Comparison of ENCODE assay signal across 24 cellular contexts in the genomic region with DNA sequence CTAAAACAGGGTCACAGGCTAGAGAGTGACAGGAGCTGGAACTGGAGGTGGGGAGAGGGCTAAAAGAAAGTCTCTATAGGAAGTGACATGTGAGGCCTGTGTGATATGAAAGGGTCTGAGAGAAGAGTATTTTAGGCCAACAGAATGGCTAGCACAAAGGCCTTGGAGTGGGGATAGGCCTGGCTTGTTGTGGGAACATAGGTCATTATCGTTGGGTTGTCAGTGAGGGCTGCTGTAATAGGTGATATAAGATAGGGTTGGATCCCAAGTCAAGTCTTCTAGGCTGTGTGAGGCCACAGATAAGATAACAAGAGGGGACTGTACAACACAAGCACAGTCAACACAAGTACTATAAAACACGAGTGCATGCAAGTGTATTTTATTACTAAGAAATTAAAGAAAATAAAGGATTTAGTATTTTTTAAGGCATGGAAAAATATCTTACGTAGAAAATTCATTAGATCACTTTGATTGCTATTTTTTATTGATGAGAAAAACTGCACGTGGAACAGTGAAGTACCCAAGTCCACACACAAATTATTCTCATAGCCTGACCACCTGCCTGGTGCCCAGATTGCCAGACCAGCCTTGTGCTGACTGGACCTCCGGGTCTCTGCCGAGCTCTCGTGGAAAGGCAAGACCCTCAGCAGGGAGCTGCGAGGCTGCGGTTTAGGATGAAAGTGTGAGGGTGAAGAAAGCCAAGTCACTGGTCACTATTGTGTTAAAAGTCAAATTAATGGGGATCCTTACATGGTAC.
"Had no signal": no experiment of that assay in that cellular context is flagged by ENCODE, and none has a peak within 500 bp of the region (broad histone marks: within the 10 kb centered on the region; RNA-seq: fewer than 3 reads in every experiment).

No MANE protein-coding gene starts in this region.

- H3K4me3 ChIP-seq: lower lobe of right lung, neural progenitor cell, thyroid gland had no signal

- H3K4me1 Mint-ChIP-seq: activated CD8-positive, alpha-beta memory T cell treated with anti-CD3 and anti-CD28 coated beads, Interleukin-2, amount 10 ng/mL, durations not matched to agents 7 days and 5 days; activated naive CD8-positive, alpha-beta T cell treated with anti-CD3 and anti-CD28 coated beads, Interleukin-2, amount 50 U/mL, for 24 hours; naive thymus-derived CD4-positive, alpha-beta T cell; neural progenitor cell had no signal

- H3K27ac Mint-ChIP-seq: activated CD8-positive, alpha-beta memory T cell treated with anti-CD3 and anti-CD28 coated beads, Interleukin-2, amount 10 ng/mL, durations not matched to agents 7 days and 5 days; activated CD8-positive, alpha-beta T cell treated with anti-CD3 and anti-CD28 coated beads for 36 hours; activated naive CD8-positive, alpha-beta T cell treated with anti-CD3 and anti-CD28 coated beads, Interleukin-2, amount 50 U/mL, for 24 hours; dendritic cell treated with granulocyte-macrophage colony-stimulating factor and Interleukin-4, amounts not matched to agents 40 ng/mL and 50 ng/mL, for 4 days; naive thymus-derived CD4-positive, alpha-beta T cell; neural progenitor cell; stimulated activated naive CD8-positive, alpha-beta T cell treated with anti-CD3 and anti-CD28 coated beads, Interleukin-15, Interleukin-2, amounts not matched to agents 100 ng/mL and 50 ng/mL, for 24 hours had no signal

- H3K36me3 Mint-ChIP-seq: activated CD8-positive, alpha-beta memory T cell treated with anti-CD3 and anti-CD28 coated beads, Interleukin-2, amount 10 ng/mL, durations not matched to agents 7 days and 5 days; naive thymus-derived CD4-positive, alpha-beta T cell; neural progenitor cell had no signal

- H3K27ac ChIP-seq: lower lobe of right lung, neural progenitor cell, thyroid gland had no signal

- H3K4me1 ChIP-seq: lower lobe of right lung, thyroid gland had no signal

- H3K4me3 Mint-ChIP-seq: activated CD8-positive, alpha-beta memory T cell treated with anti-CD3 and anti-CD28 coated beads, Interleukin-2, amount 10 ng/mL, durations not matched to agents 7 days and 5 days; activated CD8-positive, alpha-beta T cell treated with anti-CD3 and anti-CD28 coated beads for 36 hours; activated naive CD8-positive, alpha-beta T cell treated with anti-CD3 and anti-CD28 coated beads, Interleukin-2, amount 50 U/mL, for 24 hours; dendritic cell treated with granulocyte-macrophage colony-stimulating factor and Interleukin-4, amounts not matched to agents 40 ng/mL and 50 ng/mL, for 4 days; naive thymus-derived CD4-positive, alpha-beta T cell; neural progenitor cell; stimulated activated naive CD8-positive, alpha-beta T cell treated with anti-CD3 and anti-CD28 coated beads, Interleukin-15, Interleukin-2, amounts not matched to agents 100 ng/mL and 50 ng/mL, for 24 hours had no signal

- DNase-seq: activated CD4-positive, alpha-beta T cell treated with anti-CD3 and anti-CD28 coated beads for 48 hours; activated CD8-positive, alpha-beta memory T cell treated with anti-CD3 and anti-CD28 coated beads, Interleukin-2, amount 10 ng/mL, durations not matched to agents 7 days and 5 days; activated CD8-positive, alpha-beta T cell treated with anti-CD3 and anti-CD28 coated beads for 36 hours; activated effector memory CD4-positive, alpha-beta T cell treated with anti-CD3 and anti-CD28 coated beads, Interleukin-2, amount 50 U/mL, for 16 hours; activated naive CD4-positive, alpha-beta T cell treated with anti-CD3 and anti-CD28 coated beads, Interleukin-2, amount 50 U/mL, for 16 hours; activated naive CD8-positive, alpha-beta T cell treated with anti-CD3 and anti-CD28 coated beads, Interleukin-2, amount 50 U/mL, for 24 hours; activated T-cell treated with anti-CD3 and anti-CD28 coated beads for 4 hours; effector CD4-positive, alpha-beta T cell; foreskin melanocyte; hypothalamus; islet precursor cell; left colon; lower lobe of right lung; naive thymus-derived CD4-positive, alpha-beta T cell; posterior cingulate gyrus; retina; stimulated activated CD4-positive, alpha-beta T cell treated with anti-CD3 and anti-CD28 coated beads, Interleukin-12 subunit alpha, Interleukin-12 subunit beta, amount 100 ng/mL, for 4 hours; stimulated activated CD4-positive, alpha-beta T cell treated with anti-CD3 and anti-CD28 coated beads, Interleukin-4, amount 100 ng/mL, for 4 hours; substantia nigra; T-helper 1 cell; thyroid gland had no signal

- ATAC-seq: activated CD8-positive, alpha-beta memory T cell treated with anti-CD3 and anti-CD28 coated beads, Interleukin-2, amount 10 ng/mL, durations not matched to agents 7 days and 5 days; activated CD8-positive, alpha-beta T cell treated with anti-CD3 and anti-CD28 coated beads for 36 hours; activated naive CD8-positive, alpha-beta T cell treated with anti-CD3 and anti-CD28 coated beads, Interleukin-2, amount 50 U/mL, for 24 hours; left colon; lower lobe of right lung; naive thymus-derived CD4-positive, alpha-beta T cell had no signal

- H3K9me3 Mint-ChIP-seq: activated CD8-positive, alpha-beta T cell treated with anti-CD3 and anti-CD28 coated beads for 36 hours; activated naive CD8-positive, alpha-beta T cell treated with anti-CD3 and anti-CD28 coated beads, Interleukin-2, amount 50 U/mL, for 24 hours; dendritic cell treated with granulocyte-macrophage colony-stimulating factor and Interleukin-4, amounts not matched to agents 40 ng/mL and 50 ng/mL, for 4 days; naive thymus-derived CD4-positive, alpha-beta T cell; neural progenitor cell; stimulated activated naive CD8-positive, alpha-beta T cell treated with anti-CD3 and anti-CD28 coated beads, Interleukin-15, Interleukin-2, amounts not matched to agents 100 ng/mL and 50 ng/mL, for 24 hours had no signal

- H3K9me3 ChIP-seq: lower lobe of right lung, thyroid gland had no signal

- H3K27me3 ChIP-seq: neural progenitor cell, thyroid gland had no signal

- H3K36me3 ChIP-seq: lower lobe of right lung, neural progenitor cell, thyroid gland had no signal
